In genomic region chr6:9680727-9681126, GRCh38 we compare ENCODE assay signal across 6 cellular contexts.
DNase-seq lines count a peak whose midpoint lies in the region; ATAC-seq, FAIRE-seq and TF ChIP-seq lines count a peak whose summit lies in the region.
"Not testable (repeated sequence)": the region's sequence is repeated elsewhere in the genome, so short reads cannot be mapped to it uniquely, and the experiment has no call there.

No MANE protein-coding gene starts in this region.

- not testable (repeated sequence) for H2BK15ac ChIP-seq in H1 (ENCODE audit: low read length)

- not testable (repeated sequence) for H3K27ac ChIP-seq in GM23338 (ENCODE audit: low read depth); astrocyte (ENCODE audit: low read depth, low read length); H1 (ENCODE audit: low read depth, low read length); endodermal cell (ENCODE audit: low read depth, low read length)

- not testable (repeated sequence) for H3K4ac ChIP-seq in H1 (replicated peaks; ENCODE audit: insufficient read length, low read depth, low read length)

- H4K91ac ChIP-seq in H1 (replicated peaks; ENCODE audit: insufficient read length, low read length), result not testable (repeated sequence)

- not testable (repeated sequence) for H3K23ac ChIP-seq in H1 (ENCODE audit: insufficient read length)

- H2AK5ac ChIP-seq in H1 (ENCODE audit: low read depth, low read length), result not testable (repeated sequence)

- CTCF ChIA-PET in H1 (lab: Charles Lee; ENCODE audit: partially characterized antibody), result not testable (repeated sequence)

- not testable (repeated sequence) for H4K20me1 ChIP-seq in GM23338 (replicated peaks; ENCODE audit: insufficient read depth); astrocyte (ENCODE audit: insufficient read depth, low read length); H1 (replicated peaks in 1 of 2; ENCODE audit: control insufficient read depth in 1 of 2, insufficient read depth in 2 of 2, low read length in 2 of 2)

- TF ChIP-seq POLR2A in H1 (IDR thresholded peaks at IDR 0.05; ENCODE audit: control extremely low read depth in 1 of 2, low read depth in 2 of 2, low read length in 2 of 2), result not testable (repeated sequence)

- not testable (repeated sequence) for H3K36me3 ChIP-seq in GM23338 (ENCODE audit: insufficient read depth); NT2/D1 (ENCODE audit: insufficient read depth, insufficient read length, low read length); astrocyte (ENCODE audit: insufficient read depth, low read length); H1 (ENCODE audit: control insufficient read depth in 2 of 4, insufficient read depth in 4 of 4, low read length in 3 of 4); endodermal cell (ENCODE audit: control insufficient read depth, insufficient read depth, low read length)

- not testable (repeated sequence) for H2AFZ ChIP-seq in GM23338; astrocyte (ENCODE audit: low read depth, low read length); H1 (ENCODE audit: low read length)

- WGBS in H1 (ENCODE audit: extremely low coverage in 1 of 2, insufficient coverage in 1 of 2, insufficient read length in 1 of 2, insufficient replicate concordance in 2 of 2, low coverage in 1 of 2, low lambda C conversion rate in 2 of 2, missing lambda C conversion rate in 1 of 2), 2 experiments, result 87% methylated on average over 6 of the region's 6 CpGs; no CpG with 5 or more reads in 1 of the 2 experiments
- WGBS in endodermal cell (ENCODE audit: insufficient coverage in 1 of 2, insufficient read length in 1 of 2), 2 experiments, result 92 to 98% methylated on average over 5 to 6 of the region's 6 CpGs

- peak in 1 of 2 experiments; percentile 71; a peak in 1 of 3 replicates for TF ChIP-seq EP300 in H1 (IDR thresholded peaks at IDR 0.05; ENCODE audit: borderline replicate concordance in 1 of 2, low read depth in 2 of 2, low read length in 2 of 2)

- not testable (repeated sequence) for TF ChIP-seq RAD21 in H1 (IDR thresholded peaks at IDR 0.05 in 1 of 2, conservative IDR thresholded peaks at IDR 0.05 in 1 of 2; ENCODE audit: low read depth in 2 of 2, low read length in 2 of 2)

- not testable (repeated sequence) for H3K79me1 ChIP-seq in H1 (ENCODE audit: low read depth, low read length)

- not testable (repeated sequence) for H2BK120ac ChIP-seq in H1 (replicated peaks; ENCODE audit: low read depth, low read length)

- H3K4me3 Mint-ChIP-seq in GM23338; astrocyte (ENCODE audit: unreplicated experiment); endodermal cell: not testable (repeated sequence)

- not testable (repeated sequence) for H2BK5ac ChIP-seq in H1 (ENCODE audit: low read depth, low read length)

- not testable (repeated sequence) for H3K4me3 ChIP-seq in GM23338; NT2/D1 (ENCODE audit: insufficient read length, low read depth); astrocyte (ENCODE audit: insufficient read depth, low read depth, low read length); H1 (ENCODE audit: extremely low read depth in 1 of 4, insufficient read depth in 2 of 4, low read depth in 3 of 4, low read length in 4 of 4); endodermal cell (ENCODE audit: low read length)

- H3K4me2 ChIP-seq in GM23338; astrocyte (ENCODE audit: low read length); H1 (ENCODE audit: insufficient read depth in 1 of 2, low read depth in 2 of 2, low read length in 2 of 2): not testable (repeated sequence)

- H4K8ac ChIP-seq in H1 (ENCODE audit: extremely low read depth, insufficient read depth, low read length), result not testable (repeated sequence)

- H3K9me3 Mint-ChIP-seq in GM23338 (peaks cover 25% of the 10 kb centered on the region), endodermal cell (peaks cover 17% of the 10 kb centered on the region)
- H3K9me3 Mint-ChIP-seq in astrocyte (ENCODE audit: unreplicated experiment), result not testable (repeated sequence)

- not testable (repeated sequence) for H3K9ac ChIP-seq in NT2/D1 (ENCODE audit: insufficient read length, low read depth); astrocyte (ENCODE audit: low read length); H1 (replicated peaks in 1 of 4; ENCODE audit: extremely low read depth in 1 of 4, low read depth in 3 of 4, low read length in 3 of 4); endodermal cell (ENCODE audit: extremely low read depth, low read length, poor library complexity, severe bottlenecking)

- not testable (repeated sequence) for H3K4me1 Mint-ChIP-seq in GM23338; astrocyte (ENCODE audit: low read depth, unreplicated experiment); endodermal cell

- POLR2A ChIA-PET in H1 (lab: Charles Lee; ENCODE audit: partially characterized antibody), result not testable (repeated sequence)

- H3K27me3 Mint-ChIP-seq in GM23338 (ENCODE audit: insufficient read depth, low read depth, poor library complexity); astrocyte (ENCODE audit: low read depth, unreplicated experiment); endodermal cell (ENCODE audit: insufficient read depth): not testable (repeated sequence)

- not testable (repeated sequence) for H2BK12ac ChIP-seq in H1 (ENCODE audit: low read depth, low read length)

- DNase-seq in ELF-1 (ENCODE audit: low read depth, low spot score) (peak; percentile 4), GM23338 (ENCODE audit: low spot score) (peak; percentile 15), NT2/D1 (ENCODE audit: low read depth, low spot score) (peak; percentile 13), endodermal cell (peak; percentile 54)
- DNase-seq in astrocyte (ENCODE audit: low read depth); H1 (ENCODE audit: low read depth in 1 of 2, low spot score in 2 of 2): not testable (repeated sequence)

- H3K4me1 ChIP-seq in GM23338 (ENCODE audit: insufficient read depth); NT2/D1 (ENCODE audit: insufficient read depth, insufficient read length); astrocyte (ENCODE audit: insufficient read depth, low read length); H1 (replicated peaks in 1 of 4; ENCODE audit: control insufficient read depth in 3 of 4, insufficient read depth in 4 of 4, low read length in 3 of 4); endodermal cell (ENCODE audit: control insufficient read depth, insufficient read depth, low read length): not testable (repeated sequence)

- H3K27me3 ChIP-seq in GM23338 (ENCODE audit: insufficient read depth); NT2/D1 (ENCODE audit: insufficient read depth, insufficient read length); astrocyte (ENCODE audit: insufficient read depth, low read length); H1 (replicated peaks in 1 of 4; ENCODE audit: control insufficient read depth in 3 of 4, extremely low read depth in 1 of 4, insufficient read depth in 3 of 4, low read length in 3 of 4); endodermal cell (ENCODE audit: control insufficient read depth, insufficient read depth, low read length, poor library complexity, severe bottlenecking): not testable (repeated sequence)

- not testable (repeated sequence) for H3K14ac ChIP-seq in H1 (ENCODE audit: insufficient read length)

- not testable (repeated sequence) for H3K56ac ChIP-seq in H1 (replicated peaks; ENCODE audit: insufficient read length, low read depth, low read length)

- H3K36me3 Mint-ChIP-seq in GM23338 (ENCODE audit: low read depth), result peaks cover 16% of the 10 kb centered on the region
- H3K36me3 Mint-ChIP-seq in astrocyte (ENCODE audit: low read depth, unreplicated experiment); endodermal cell (ENCODE audit: low read depth): not testable (repeated sequence)

- ATAC-seq in GM23338, result not testable (repeated sequence)

- H4K5ac ChIP-seq in H1 (ENCODE audit: insufficient read length, low read depth, low read length), result not testable (repeated sequence)

- not testable (repeated sequence) for H3F3A ChIP-seq in GM23338 (replicated peaks; ENCODE audit: low read depth)

- H3K79me2 ChIP-seq in GM23338 (replicated peaks; ENCODE audit: insufficient read depth); astrocyte (ENCODE audit: insufficient read depth, low read length); H1 (ENCODE audit: control insufficient read depth in 1 of 2, insufficient read depth in 2 of 2, low read length in 2 of 2): not testable (repeated sequence)

- not testable (repeated sequence) for H2BK20ac ChIP-seq in H1 (ENCODE audit: low read length)

- H3K27ac Mint-ChIP-seq in GM23338, endodermal cell: not testable (repeated sequence)
- H3K27ac Mint-ChIP-seq in astrocyte (ENCODE audit: unreplicated experiment), result peak overlapping the region; percentile 44

- H3K9me2 ChIP-seq in GM23338 (ENCODE audit: insufficient read depth), result not testable (repeated sequence)

- FAIRE-seq in astrocyte (lab: Jason Lieb, UNC); H1 (lab: Jason Lieb, UNC): not testable (repeated sequence)

- H3K9me3 ChIP-seq in NT2/D1 (ENCODE audit: insufficient read depth, low read length); astrocyte (ENCODE audit: insufficient read depth, low read depth, low read length); H1 (ENCODE audit: insufficient read depth in 2 of 2, low read depth in 1 of 2, low read length in 1 of 2): not testable (repeated sequence)
- peaks cover 15% of the 10 kb centered on the region for H3K9me3 ChIP-seq in endodermal cell (ENCODE audit: control insufficient read depth, low read length)

- TF ChIP-seq CTCF in GM23338 (conservative IDR thresholded peaks at IDR 0.05; ENCODE audit: low read depth in 2 of 2); astrocyte (IDR thresholded peaks at IDR 0.05; ENCODE audit: insufficient read depth, low read depth, low read length); H1 (IDR thresholded peaks at IDR 0.05; ENCODE audit: control extremely low read depth in 1 of 3, insufficient read depth in 1 of 3, low read depth in 1 of 3, low read length in 3 of 3); endodermal cell (conservative IDR thresholded peaks at IDR 0.05): not testable (repeated sequence)

- H3K18ac ChIP-seq in H1 (ENCODE audit: extremely low read depth, low read length), result not testable (repeated sequence)

- not testable (repeated sequence) for H3K23me2 ChIP-seq in H1 (ENCODE audit: low read depth, low read length)
